In the genomic region with DNA sequence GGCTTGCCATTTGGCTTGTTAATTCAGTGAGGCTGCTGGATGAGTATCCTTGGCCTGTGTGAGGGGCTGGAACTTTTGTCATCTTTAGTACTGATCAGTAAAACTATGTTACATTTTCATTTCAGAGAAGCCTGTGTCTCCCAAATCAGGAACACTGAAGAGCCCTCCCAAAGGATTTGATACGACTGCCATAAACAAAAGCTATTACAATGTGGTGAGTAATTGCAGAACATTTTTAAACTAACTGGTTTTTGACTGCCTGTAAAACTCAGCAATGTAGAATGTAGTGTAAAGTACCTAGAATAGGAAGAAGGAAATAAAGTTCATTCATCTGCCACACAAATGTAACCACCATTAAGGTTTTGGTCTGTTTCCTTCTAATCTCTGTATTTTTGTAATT, we compare ENCODE assay signal across 16 cellular contexts.
DNase-seq lines count a peak whose midpoint lies in the region; ATAC-seq, FAIRE-seq and TF ChIP-seq lines count a peak whose summit lies in the region.
"Had no signal": no experiment of that assay in that cellular context is flagged by ENCODE, and none has a peak within 500 bp of the region (broad histone marks: within the 10 kb centered on the region; RNA-seq: fewer than 3 reads in every experiment).

No MANE protein-coding gene starts in this region.

- H3K4ac ChIP-seq in IMR-90 (ENCODE audit: low read depth, low read length) = peak overlapping the region; percentile 30

- intact Hi-C loops in IMR-90 (cut with micrococcal nuclease) = no loop called here

- peak overlapping the region; percentile 2 for H2AK9ac ChIP-seq in IMR-90 (replicated peaks; ENCODE audit: low read depth, low read length, poor library complexity)

- DNase-seq in EH (ENCODE audit: low read depth) (peak; percentile 37), IMR-90 (peak; percentile 44), chondrocyte (ENCODE audit: low spot score) (no peak), H54 (ENCODE audit: insufficient read length, low spot score) (no peak)
- DNase-seq: CD8-positive, alpha-beta T cell; DMS153; DMS79 treated with DMSO at 0.1 percent for 48 hours; GDM1 had no signal

- H3K56ac ChIP-seq in IMR-90 (ENCODE audit: extremely low read depth, insufficient read depth, low read length) = no peak overlapping the region

- H3K18ac ChIP-seq in IMR-90 (ENCODE audit: low read depth, low read length) = no peak overlapping the region

- H2BK5ac ChIP-seq in IMR-90 (ENCODE audit: low read depth, low read length, poor library complexity, severe bottlenecking) = no peak overlapping the region

- no peak overlapping the region for H3K23ac ChIP-seq in IMR-90 (ENCODE audit: low read depth, low read length)

- peak overlapping the region in 1 of 2 experiments; percentile 32; a peak in 1 of 4 replicates for H4K8ac ChIP-seq in IMR-90 (ENCODE audit: low read depth in 2 of 2, low read length in 2 of 2)

- peaks cover 15% of the 10 kb centered on the region; the same call in 1 of the 2 replicates for H4K20me1 ChIP-seq in IMR-90 (ENCODE audit: insufficient read depth, low read length)

- no peak overlapping the region for H3K4me3 ChIP-seq in IMR-90 (ENCODE audit: insufficient read depth, low read depth, low read length)
- no peak overlapping the region for H3K4me3 ChIP-seq in subcutaneous abdominal adipose tissue (ENCODE audit: low read depth in 1 of 5, low read length in 5 of 5)
- H3K4me3 ChIP-seq: A549 had no signal

- H3K4me1 ChIP-seq in IMR-90 (ENCODE audit: control insufficient read depth, insufficient read depth, low read length) = peaks cover 3% of the 10 kb centered on the region
- peaks cover 7 to 41% (median 23%) of the 10 kb centered on the region in 5 donors for H3K4me1 ChIP-seq in subcutaneous abdominal adipose tissue (ENCODE audit: control insufficient read depth in 5 of 5, insufficient read depth in 5 of 5, low read length in 5 of 5)
- H3K4me1 ChIP-seq: A549 had no signal

- peak overlapping the region; percentile 71 for H2AK5ac ChIP-seq in IMR-90 (ENCODE audit: low read depth, low read length)

- POLR2A ChIA-PET in IMR-90 (lab: Charles Lee; ENCODE audit: unreplicated experiment) = no interaction called here

- H4K5ac ChIP-seq in IMR-90 (ENCODE audit: low read depth, low read length) = peak overlapping the region; percentile 26; the same call in 1 of the 2 replicates

- TF ChIP-seq RAD21 in IMR-90 (IDR thresholded peaks at IDR 0.05; ENCODE audit: low read length) = no peak

- peak overlapping the region; percentile 25 for H2AFZ ChIP-seq in IMR-90 (replicated peaks; ENCODE audit: low read length, poor library complexity)

- H3K14ac ChIP-seq in IMR-90 (replicated peaks; ENCODE audit: low read depth, low read length) = no peak overlapping the region; the same call in 1 of the 2 replicates

- peaks cover 26% of the 10 kb centered on the region for H3K9me1 ChIP-seq in IMR-90 (ENCODE audit: insufficient read depth, low read length)

- no peak overlapping the region for H3K4me3 Mint-ChIP-seq in chondrocyte (ENCODE audit: unreplicated experiment)
- H3K4me3 Mint-ChIP-seq: CD14-positive monocyte; CD8-positive, alpha-beta T cell had no signal

- H3K27ac ChIP-seq in IMR-90 (ENCODE audit: insufficient read depth, low read length) = peak overlapping the region; percentile 66
- H3K27ac ChIP-seq in subcutaneous abdominal adipose tissue (ENCODE audit: low read depth, low read length) = peak overlapping the region; percentile 6
- H3K27ac ChIP-seq: A549 had no signal

- H3K4me2 ChIP-seq in IMR-90 (ENCODE audit: low read depth, low read length) = no peak overlapping the region
- H3K4me2 ChIP-seq: A549 had no signal

- H3K36me3 Mint-ChIP-seq in chondrocyte (ENCODE audit: low read depth) = peaks cover 27% of the 10 kb centered on the region

- in situ Hi-C loops in IMR-90 (cut with MboI; ENCODE audit: low sequenced_read_pairs) = no loop called here

- ATAC-seq in IMR-90 (ENCODE audit: low read depth) (peak; percentile 88), HG02981 (IDR thresholded peaks at IDR 0.05; ENCODE audit: unreplicated experiment) (no peak), HG03442 (IDR thresholded peaks at IDR 0.05; ENCODE audit: unreplicated experiment) (no peak)
- ATAC-seq: A549; CD8-positive, alpha-beta T cell; HCT116 had no signal

- WGBS in IMR-90 (ENCODE audit: extremely low coverage in 2 of 2, insufficient read length in 1 of 2), 2 experiments = no CpG with 5 or more reads among the region's 1 CpG

- peaks cover 36% of the 10 kb centered on the region for H3K4me1 Mint-ChIP-seq in chondrocyte (ENCODE audit: low read depth)
- H3K4me1 Mint-ChIP-seq: CD14-positive monocyte had no signal

- TF ChIP-seq CTCF in IMR-90 (conservative IDR thresholded peaks at IDR 0.05; ENCODE audit: low read depth, low read length) (no peak), chondrocyte (IDR thresholded peaks at IDR 0.05) (no peak)

- H3K27me3 ChIP-seq in IMR-90 (ENCODE audit: control insufficient read depth, insufficient read depth, low read length) (no peaks in the 10 kb centered on the region), subcutaneous abdominal adipose tissue (ENCODE audit: control insufficient read depth in 5 of 5, insufficient read depth in 4 of 5, low read length in 5 of 5) (no peaks in the 10 kb centered on the region)

- peaks cover 16% of the 10 kb centered on the region for H3K36me3 ChIP-seq in IMR-90 (ENCODE audit: control insufficient read depth, insufficient read depth, low read length)
- peaks cover 15 to 47% (median 33%) of the 10 kb centered on the region in 5 donors for H3K36me3 ChIP-seq in subcutaneous abdominal adipose tissue (ENCODE audit: control insufficient read depth in 5 of 5, insufficient read depth in 5 of 5, low read length in 5 of 5)

- H3K79me1 ChIP-seq in IMR-90 (ENCODE audit: low read depth in 1 of 2, low read length in 2 of 2) = peaks cover 29 to 59% of the 10 kb centered on the region in 2 experiments

- peak overlapping the region; percentile 29; the same call in 1 of the 3 replicates for H2BK15ac ChIP-seq in IMR-90 (ENCODE audit: low read depth, low read length)

- H3K9me3 ChIP-seq in IMR-90 (ENCODE audit: control insufficient read depth, insufficient read depth, low read length) = no peaks in the 10 kb centered on the region
- H3K9me3 ChIP-seq in subcutaneous abdominal adipose tissue (ENCODE audit: control insufficient read depth in 5 of 5, low read length in 5 of 5) = no peaks in the 10 kb centered on the region
- H3K9me3 ChIP-seq: A549 had no signal

- H4K91ac ChIP-seq in IMR-90 (ENCODE audit: insufficient read depth, low read depth, low read length) = peak overlapping the region; percentile 45; the same call in 1 of the 2 replicates

- CTCF ChIA-PET in IMR-90 (lab: Yijun Ruan, JAX) = interaction anchor here (0.6 to 1.0 kb wide), 2 partner anchors 16 to 329 kb away, joined by 3 to 4 read pairs; no protein-coding TSS in a partner anchor

- H3K9ac ChIP-seq in IMR-90 (ENCODE audit: low read depth, low read length) (no peak overlapping the region), subcutaneous abdominal adipose tissue (ENCODE audit: low read length in 5 of 5) (peak overlapping the region in 1 of 5 donors; percentile 18)

- no TSS peak for BruUV-seq in IMR-90 (replicated peaks; lab: Mats Ljungman, UMichigan)

- H2BK20ac ChIP-seq in IMR-90 (ENCODE audit: low read depth, low read length) = no peak overlapping the region

- FAIRE-seq in H54 (lab: Jason Lieb, UNC) = no peak
- FAIRE-seq: A549, D721Med, GM12892 had no signal

- H3K27me3 Mint-ChIP-seq in chondrocyte (ENCODE audit: low read depth) = no peaks in the 10 kb centered on the region

- no peaks in the 10 kb centered on the region for H3K9me3 Mint-ChIP-seq in chondrocyte (ENCODE audit: low read depth)
- H3K9me3 Mint-ChIP-seq: CD8-positive, alpha-beta T cell had no signal

- dilution Hi-C loops in IMR-90 (cut with HindIII; ENCODE audit: low sequenced_read_pairs, unreplicated experiment) = no loop called here

- H3K27ac Mint-ChIP-seq in chondrocyte (ENCODE audit: unreplicated experiment) = peak overlapping the region; percentile 33
- H3K27ac Mint-ChIP-seq: CD8-positive, alpha-beta T cell had no signal

- TF ChIP-seq POLR2A in IMR-90 (IDR thresholded peaks at IDR 0.05; ENCODE audit: low read depth, low read length) = no peak
- TF ChIP-seq POLR2A in H54 (IDR thresholded peaks at IDR 0.05; ENCODE audit: low read depth, low read length) = no peak

- peak overlapping the region; percentile 11; the same call in 1 of the 2 replicates for H2BK120ac ChIP-seq in IMR-90 (ENCODE audit: low read depth, low read length)

TF ChIP-seq in IMR-90, 13 proteins besides CTCF, POLR2A, EP300 and RAD21 (continues in another document):
- TF ChIP-seq RFX5 (IDR thresholded peaks at IDR 0.05; ENCODE audit: low read depth, low read length) (no peak), CEBPB (IDR thresholded peaks at IDR 0.05; ENCODE audit: low read depth, low read length) (no peak), RCOR1 (IDR thresholded peaks at IDR 0.05; ENCODE audit: insufficient replicate concordance, low read length) (no peak), MXI1 (IDR thresholded peaks at IDR 0.05; ENCODE audit: borderline replicate concordance, low read depth, low read length) (no peak), FOS (IDR thresholded peaks at IDR 0.05; ENCODE audit: low read depth, low read length) (no peak), NFE2L2 (IDR thresholded peaks at IDR 0.05; ENCODE audit: low read depth, low read length) (no peak), SMC3 (IDR thresholded peaks at IDR 0.05; ENCODE audit: low read depth, low read length) (no peak), BHLHE40 (IDR thresholded peaks at IDR 0.05; ENCODE audit: low read depth, low read length) (no peak), MAFK (IDR thresholded peaks at IDR 0.05; ENCODE audit: low read depth, low read length) (no peak), CHD1 (IDR thresholded peaks at IDR 0.05; ENCODE audit: low read depth, low read length) (no peak)
- TF ChIP-seq, protein P1, sequence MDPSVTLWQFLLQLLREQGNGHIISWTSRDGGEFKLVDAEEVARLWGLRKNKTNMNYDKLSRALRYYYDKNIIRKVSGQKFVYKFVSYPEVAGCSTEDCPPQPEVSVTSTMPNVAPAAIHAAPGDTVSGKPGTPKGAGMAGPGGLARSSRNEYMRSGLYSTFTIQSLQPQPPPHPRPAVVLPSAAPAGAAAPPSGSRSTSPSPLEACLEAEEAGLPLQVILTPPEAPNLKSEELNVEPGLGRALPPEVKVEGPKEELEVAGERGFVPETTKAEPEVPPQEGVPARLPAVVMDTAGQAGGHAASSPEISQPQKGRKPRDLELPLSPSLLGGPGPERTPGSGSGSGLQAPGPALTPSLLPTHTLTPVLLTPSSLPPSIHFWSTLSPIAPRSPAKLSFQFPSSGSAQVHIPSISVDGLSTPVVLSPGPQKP (IDR thresholded peaks at IDR 0.05; ENCODE audit: borderline replicate concordance, low read depth, low read length) = no peak
- TF ChIP-seq, protein P2, sequence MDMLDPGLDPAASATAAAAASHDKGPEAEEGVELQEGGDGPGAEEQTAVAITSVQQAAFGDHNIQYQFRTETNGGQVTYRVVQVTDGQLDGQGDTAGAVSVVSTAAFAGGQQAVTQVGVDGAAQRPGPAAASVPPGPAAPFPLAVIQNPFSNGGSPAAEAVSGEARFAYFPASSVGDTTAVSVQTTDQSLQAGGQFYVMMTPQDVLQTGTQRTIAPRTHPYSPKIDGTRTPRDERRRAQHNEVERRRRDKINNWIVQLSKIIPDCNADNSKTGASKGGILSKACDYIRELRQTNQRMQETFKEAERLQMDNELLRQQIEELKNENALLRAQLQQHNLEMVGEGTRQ (IDR thresholded peaks at IDR 0.05; ENCODE audit: low read depth, low read length) = no peak

Comparison
In these comparisons a context has a peak if more than half of its experiments do, and no peak if none do; other contexts are left out.
1. DNase-seq: peak in EH (single experiment) and IMR-90 (single experiment); none in chondrocyte (single experiment) and H54 (single experiment).